ENCODE assay signal across 1 cellular context in the genomic region with DNA sequence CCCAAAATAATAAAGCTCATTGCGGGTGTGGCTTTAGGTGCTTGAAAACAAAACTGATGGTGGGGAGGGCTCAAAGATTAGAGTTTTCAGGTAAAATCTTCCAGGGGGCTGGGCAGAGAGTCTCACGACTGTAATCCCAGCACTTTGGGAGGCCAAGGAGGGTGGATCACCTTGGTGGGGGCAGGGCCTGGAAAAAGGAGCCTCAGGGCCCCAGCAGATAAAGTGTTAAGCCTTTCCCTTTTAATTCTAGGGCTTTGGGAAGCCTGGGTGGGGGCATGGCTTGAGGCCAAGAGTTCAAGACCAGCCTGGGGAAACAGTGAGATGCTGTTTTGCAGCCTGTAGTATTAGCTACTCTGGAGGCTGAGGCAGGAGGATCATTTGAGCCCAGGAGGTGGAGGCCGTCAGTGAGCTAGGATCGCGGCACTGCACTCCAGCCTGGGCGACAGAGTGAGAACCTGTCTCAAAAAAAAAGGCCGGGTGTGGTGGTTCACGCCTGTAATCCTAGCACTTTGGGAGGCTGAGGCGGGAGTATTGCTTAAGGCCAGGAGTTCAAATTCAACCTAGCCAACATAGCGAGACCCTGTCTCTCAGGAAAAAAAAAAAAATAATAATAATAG.
TF ChIP-seq lines count a peak whose summit lies in the region.

No MANE protein-coding gene starts in this region.

TF ChIP-seq in IMR-90, 13 proteins besides CTCF, POLR2A, EP300 and RAD21:
- TF ChIP-seq MAFK (IDR thresholded peaks at IDR 0.05; ENCODE audit: low read depth, low read length): no peak
- no peak for TF ChIP-seq MXI1 (IDR thresholded peaks at IDR 0.05; ENCODE audit: borderline replicate concordance, low read depth, low read length)
- TF ChIP-seq RFX5 (IDR thresholded peaks at IDR 0.05; ENCODE audit: low read depth, low read length): no peak
- no peak for TF ChIP-seq RCOR1 (IDR thresholded peaks at IDR 0.05; ENCODE audit: insufficient replicate concordance, low read length)
- no peak for TF ChIP-seq CEBPB (IDR thresholded peaks at IDR 0.05; ENCODE audit: low read depth, low read length)
- no peak for TF ChIP-seq SMC3 (IDR thresholded peaks at IDR 0.05; ENCODE audit: low read depth, low read length)
- TF ChIP-seq, protein P1, sequence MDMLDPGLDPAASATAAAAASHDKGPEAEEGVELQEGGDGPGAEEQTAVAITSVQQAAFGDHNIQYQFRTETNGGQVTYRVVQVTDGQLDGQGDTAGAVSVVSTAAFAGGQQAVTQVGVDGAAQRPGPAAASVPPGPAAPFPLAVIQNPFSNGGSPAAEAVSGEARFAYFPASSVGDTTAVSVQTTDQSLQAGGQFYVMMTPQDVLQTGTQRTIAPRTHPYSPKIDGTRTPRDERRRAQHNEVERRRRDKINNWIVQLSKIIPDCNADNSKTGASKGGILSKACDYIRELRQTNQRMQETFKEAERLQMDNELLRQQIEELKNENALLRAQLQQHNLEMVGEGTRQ (IDR thresholded peaks at IDR 0.05; ENCODE audit: low read depth, low read length): no peak
- TF ChIP-seq MAZ (IDR thresholded peaks at IDR 0.05; ENCODE audit: borderline replicate concordance, low read depth, low read length): no peak
- TF ChIP-seq BHLHE40 (IDR thresholded peaks at IDR 0.05; ENCODE audit: low read depth, low read length): no peak
- TF ChIP-seq FOS (IDR thresholded peaks at IDR 0.05; ENCODE audit: low read depth, low read length): no peak
- no peak for TF ChIP-seq NFE2L2 (IDR thresholded peaks at IDR 0.05; ENCODE audit: low read depth, low read length)
- TF ChIP-seq, protein P2, sequence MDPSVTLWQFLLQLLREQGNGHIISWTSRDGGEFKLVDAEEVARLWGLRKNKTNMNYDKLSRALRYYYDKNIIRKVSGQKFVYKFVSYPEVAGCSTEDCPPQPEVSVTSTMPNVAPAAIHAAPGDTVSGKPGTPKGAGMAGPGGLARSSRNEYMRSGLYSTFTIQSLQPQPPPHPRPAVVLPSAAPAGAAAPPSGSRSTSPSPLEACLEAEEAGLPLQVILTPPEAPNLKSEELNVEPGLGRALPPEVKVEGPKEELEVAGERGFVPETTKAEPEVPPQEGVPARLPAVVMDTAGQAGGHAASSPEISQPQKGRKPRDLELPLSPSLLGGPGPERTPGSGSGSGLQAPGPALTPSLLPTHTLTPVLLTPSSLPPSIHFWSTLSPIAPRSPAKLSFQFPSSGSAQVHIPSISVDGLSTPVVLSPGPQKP (IDR thresholded peaks at IDR 0.05; ENCODE audit: borderline replicate concordance, low read depth, low read length): no peak
- no peak for TF ChIP-seq CHD1 (IDR thresholded peaks at IDR 0.05; ENCODE audit: low read depth, low read length)
